2 cellular contexts compared by ENCODE assay signal in the genomic region with DNA sequence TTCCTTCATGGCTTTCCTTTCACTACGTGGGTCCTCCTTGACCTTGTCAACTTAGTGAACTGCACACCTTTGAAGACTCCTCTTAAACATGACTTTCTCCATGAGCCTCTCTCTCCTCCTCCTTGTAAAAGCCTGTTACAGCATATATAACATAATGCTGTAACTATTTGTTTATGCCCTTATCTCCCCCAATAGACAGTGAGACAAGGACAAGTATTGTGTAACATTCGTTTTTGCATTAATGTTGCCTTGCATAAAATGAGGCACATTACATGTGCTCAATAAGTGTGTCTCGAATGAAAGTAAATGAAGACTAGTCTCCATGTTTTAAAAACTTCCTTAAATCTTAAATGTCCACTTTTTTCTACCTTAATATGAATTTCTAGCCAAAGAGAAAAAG.
A peak's percentile ranks its signal among the peaks of the same experiment; 100 is the strongest.
TF ChIP-seq lines count a peak whose summit lies in the region.

No MANE protein-coding gene starts in this region.

TF ChIP-seq in HepG2, 621 proteins besides CTCF, POLR2A, EP300 and RAD21 (continues in another document):
- no peak for TF ChIP-seq FOXA1 (IDR thresholded peaks at IDR 0.05)
- TF ChIP-seq FOXA1 (CRISPR knock-in tag; IDR thresholded peaks at IDR 0.05) = 0 out of 2 replicates have a peak, but pooled peaks have one; percentile 23
- TF ChIP-seq SOX6 (IDR thresholded peaks at IDR 0.05) = no peak
- TF ChIP-seq SOX6 (CRISPR knock-in tag; IDR thresholded peaks at IDR 0.05) = peak; percentile 20; the same call in 1 of the 2 replicates
- no peak for TF ChIP-seq MXI1 (IDR thresholded peaks at IDR 0.05; ENCODE audit: borderline replicate concordance, low read depth, low read length)
- TF ChIP-seq FOXP1 (IDR thresholded peaks at IDR 0.05) = no peak
- TF ChIP-seq FOXP1 (CRISPR knock-in tag; IDR thresholded peaks at IDR 0.05) = peak; percentile 47; the same call in 1 of the 2 replicates
- TF ChIP-seq ZNF841 (CRISPR knock-in tag; IDR thresholded peaks at IDR 0.05; ENCODE audit: borderline replicate concordance) = no peak
- no peak for TF ChIP-seq TCF12 (IDR thresholded peaks at IDR 0.05)
- TF ChIP-seq TCF12 (CRISPR knock-in tag; IDR thresholded peaks at IDR 0.05) = no peak
- no peak for TF ChIP-seq CBX2 (IDR thresholded peaks at IDR 0.05; ENCODE audit: low read depth, low read length)
- TF ChIP-seq CBX2 (CRISPR knock-in tag; IDR thresholded peaks at IDR 0.05; ENCODE audit: low read depth) = no peak
- peak; percentile 89 for TF ChIP-seq CEBPB (IDR thresholded peaks at IDR 0.05; ENCODE audit: borderline replicate concordance, low read depth, low read length)
- no peak for TF ChIP-seq SOX13 (IDR thresholded peaks at IDR 0.05)
- TF ChIP-seq SOX13 (CRISPR knock-in tag; conservative IDR thresholded peaks at IDR 0.05 in 1 of 2, IDR thresholded peaks at IDR 0.05 in 1 of 2) = peak in 1 of 2 experiments; percentile 59; a peak in 1 of 4 replicates
- TF ChIP-seq, protein P1, sequence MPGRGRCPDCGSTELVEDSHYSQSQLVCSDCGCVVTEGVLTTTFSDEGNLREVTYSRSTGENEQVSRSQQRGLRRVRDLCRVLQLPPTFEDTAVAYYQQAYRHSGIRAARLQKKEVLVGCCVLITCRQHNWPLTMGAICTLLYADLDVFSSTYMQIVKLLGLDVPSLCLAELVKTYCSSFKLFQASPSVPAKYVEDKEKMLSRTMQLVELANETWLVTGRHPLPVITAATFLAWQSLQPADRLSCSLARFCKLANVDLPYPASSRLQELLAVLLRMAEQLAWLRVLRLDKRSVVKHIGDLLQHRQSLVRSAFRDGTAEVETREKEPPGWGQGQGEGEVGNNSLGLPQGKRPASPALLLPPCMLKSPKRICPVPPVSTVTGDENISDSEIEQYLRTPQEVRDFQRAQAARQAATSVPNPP (CRISPR knock-in tag; IDR thresholded peaks at IDR 0.05) = no peak
- no peak for TF ChIP-seq KDM3A (CRISPR knock-in tag; IDR thresholded peaks at IDR 0.05; ENCODE audit: low read depth)
- TF ChIP-seq GATAD2A (CRISPR knock-in tag; IDR thresholded peaks at IDR 0.05) = peak; percentile 50; the same call in 1 of the 2 replicates
- TF ChIP-seq, protein P2, sequence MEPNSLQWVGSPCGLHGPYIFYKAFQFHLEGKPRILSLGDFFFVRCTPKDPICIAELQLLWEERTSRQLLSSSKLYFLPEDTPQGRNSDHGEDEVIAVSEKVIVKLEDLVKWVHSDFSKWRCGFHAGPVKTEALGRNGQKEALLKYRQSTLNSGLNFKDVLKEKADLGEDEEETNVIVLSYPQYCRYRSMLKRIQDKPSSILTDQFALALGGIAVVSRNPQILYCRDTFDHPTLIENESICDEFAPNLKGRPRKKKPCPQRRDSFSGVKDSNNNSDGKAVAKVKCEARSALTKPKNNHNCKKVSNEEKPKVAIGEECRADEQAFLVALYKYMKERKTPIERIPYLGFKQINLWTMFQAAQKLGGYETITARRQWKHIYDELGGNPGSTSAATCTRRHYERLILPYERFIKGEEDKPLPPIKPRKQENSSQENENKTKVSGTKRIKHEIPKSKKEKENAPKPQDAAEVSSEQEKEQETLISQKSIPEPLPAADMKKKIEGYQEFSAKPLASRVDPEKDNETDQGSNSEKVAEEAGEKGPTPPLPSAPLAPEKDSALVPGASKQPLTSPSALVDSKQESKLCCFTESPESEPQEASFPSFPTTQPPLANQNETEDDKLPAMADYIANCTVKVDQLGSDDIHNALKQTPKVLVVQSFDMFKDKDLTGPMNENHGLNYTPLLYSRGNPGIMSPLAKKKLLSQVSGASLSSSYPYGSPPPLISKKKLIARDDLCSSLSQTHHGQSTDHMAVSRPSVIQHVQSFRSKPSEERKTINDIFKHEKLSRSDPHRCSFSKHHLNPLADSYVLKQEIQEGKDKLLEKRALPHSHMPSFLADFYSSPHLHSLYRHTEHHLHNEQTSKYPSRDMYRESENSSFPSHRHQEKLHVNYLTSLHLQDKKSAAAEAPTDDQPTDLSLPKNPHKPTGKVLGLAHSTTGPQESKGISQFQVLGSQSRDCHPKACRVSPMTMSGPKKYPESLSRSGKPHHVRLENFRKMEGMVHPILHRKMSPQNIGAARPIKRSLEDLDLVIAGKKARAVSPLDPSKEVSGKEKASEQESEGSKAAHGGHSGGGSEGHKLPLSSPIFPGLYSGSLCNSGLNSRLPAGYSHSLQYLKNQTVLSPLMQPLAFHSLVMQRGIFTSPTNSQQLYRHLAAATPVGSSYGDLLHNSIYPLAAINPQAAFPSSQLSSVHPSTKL (CRISPR knock-in tag; IDR thresholded peaks at IDR 0.05) = peak; percentile 30; the same call in 1 of the 2 replicates
- no peak for TF ChIP-seq ZNF556 (CRISPR knock-in tag; IDR thresholded peaks at IDR 0.05; ENCODE audit: borderline replicate concordance)
- no peak for TF ChIP-seq NFE2 (CRISPR knock-in tag; IDR thresholded peaks at IDR 0.05)
- TF ChIP-seq, protein P3, sequence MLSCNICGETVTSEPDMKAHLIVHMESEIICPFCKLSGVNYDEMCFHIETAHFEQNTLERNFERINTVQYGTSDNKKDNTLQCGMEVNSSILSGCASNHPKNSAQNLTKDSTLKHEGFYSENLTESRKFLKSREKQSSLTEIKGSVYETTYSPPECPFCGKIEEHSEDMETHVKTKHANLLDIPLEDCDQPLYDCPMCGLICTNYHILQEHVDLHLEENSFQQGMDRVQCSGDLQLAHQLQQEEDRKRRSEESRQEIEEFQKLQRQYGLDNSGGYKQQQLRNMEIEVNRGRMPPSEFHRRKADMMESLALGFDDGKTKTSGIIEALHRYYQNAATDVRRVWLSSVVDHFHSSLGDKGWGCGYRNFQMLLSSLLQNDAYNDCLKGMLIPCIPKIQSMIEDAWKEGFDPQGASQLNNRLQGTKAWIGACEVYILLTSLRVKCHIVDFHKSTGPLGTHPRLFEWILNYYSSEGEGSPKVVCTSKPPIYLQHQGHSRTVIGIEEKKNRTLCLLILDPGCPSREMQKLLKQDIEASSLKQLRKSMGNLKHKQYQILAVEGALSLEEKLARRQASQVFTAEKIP (CRISPR knock-in tag; IDR thresholded peaks at IDR 0.05; ENCODE audit: borderline replicate concordance) = no peak
- TF ChIP-seq, protein P4, sequence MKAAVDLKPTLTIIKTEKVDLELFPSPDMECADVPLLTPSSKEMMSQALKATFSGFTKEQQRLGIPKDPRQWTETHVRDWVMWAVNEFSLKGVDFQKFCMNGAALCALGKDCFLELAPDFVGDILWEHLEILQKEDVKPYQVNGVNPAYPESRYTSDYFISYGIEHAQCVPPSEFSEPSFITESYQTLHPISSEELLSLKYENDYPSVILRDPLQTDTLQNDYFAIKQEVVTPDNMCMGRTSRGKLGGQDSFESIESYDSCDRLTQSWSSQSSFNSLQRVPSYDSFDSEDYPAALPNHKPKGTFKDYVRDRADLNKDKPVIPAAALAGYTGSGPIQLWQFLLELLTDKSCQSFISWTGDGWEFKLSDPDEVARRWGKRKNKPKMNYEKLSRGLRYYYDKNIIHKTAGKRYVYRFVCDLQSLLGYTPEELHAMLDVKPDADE (CRISPR knock-in tag; IDR thresholded peaks at IDR 0.05) = no peak
- TF ChIP-seq BCL6 (CRISPR knock-in tag; IDR thresholded peaks at IDR 0.05) = 0 out of 2 replicates have a peak, but pooled peaks have one; percentile 21
- TF ChIP-seq RBM22 (optimal IDR thresholded peaks at IDR 0.05; ENCODE audit: low read length) = no peak
- peak; percentile 81 for TF ChIP-seq CEBPG (CRISPR knock-in tag; IDR thresholded peaks at IDR 0.05)
- no peak for TF ChIP-seq ZNF44 (CRISPR knock-in tag; IDR thresholded peaks at IDR 0.05)
- no peak for TF ChIP-seq ATF7-NPFF (CRISPR knock-in tag; IDR thresholded peaks at IDR 0.05; ENCODE audit: low read depth)
- no peak for TF ChIP-seq ZNF160 (CRISPR knock-in tag; IDR thresholded peaks at IDR 0.05)

TF ChIP-seq in GM23338, 12 proteins besides CTCF, POLR2A, EP300 and RAD21:
- no peak for TF ChIP-seq CREB1 (CRISPR knock-in tag; IDR thresholded peaks at IDR 0.05; ENCODE audit: low read depth)
- TF ChIP-seq, protein P5, sequence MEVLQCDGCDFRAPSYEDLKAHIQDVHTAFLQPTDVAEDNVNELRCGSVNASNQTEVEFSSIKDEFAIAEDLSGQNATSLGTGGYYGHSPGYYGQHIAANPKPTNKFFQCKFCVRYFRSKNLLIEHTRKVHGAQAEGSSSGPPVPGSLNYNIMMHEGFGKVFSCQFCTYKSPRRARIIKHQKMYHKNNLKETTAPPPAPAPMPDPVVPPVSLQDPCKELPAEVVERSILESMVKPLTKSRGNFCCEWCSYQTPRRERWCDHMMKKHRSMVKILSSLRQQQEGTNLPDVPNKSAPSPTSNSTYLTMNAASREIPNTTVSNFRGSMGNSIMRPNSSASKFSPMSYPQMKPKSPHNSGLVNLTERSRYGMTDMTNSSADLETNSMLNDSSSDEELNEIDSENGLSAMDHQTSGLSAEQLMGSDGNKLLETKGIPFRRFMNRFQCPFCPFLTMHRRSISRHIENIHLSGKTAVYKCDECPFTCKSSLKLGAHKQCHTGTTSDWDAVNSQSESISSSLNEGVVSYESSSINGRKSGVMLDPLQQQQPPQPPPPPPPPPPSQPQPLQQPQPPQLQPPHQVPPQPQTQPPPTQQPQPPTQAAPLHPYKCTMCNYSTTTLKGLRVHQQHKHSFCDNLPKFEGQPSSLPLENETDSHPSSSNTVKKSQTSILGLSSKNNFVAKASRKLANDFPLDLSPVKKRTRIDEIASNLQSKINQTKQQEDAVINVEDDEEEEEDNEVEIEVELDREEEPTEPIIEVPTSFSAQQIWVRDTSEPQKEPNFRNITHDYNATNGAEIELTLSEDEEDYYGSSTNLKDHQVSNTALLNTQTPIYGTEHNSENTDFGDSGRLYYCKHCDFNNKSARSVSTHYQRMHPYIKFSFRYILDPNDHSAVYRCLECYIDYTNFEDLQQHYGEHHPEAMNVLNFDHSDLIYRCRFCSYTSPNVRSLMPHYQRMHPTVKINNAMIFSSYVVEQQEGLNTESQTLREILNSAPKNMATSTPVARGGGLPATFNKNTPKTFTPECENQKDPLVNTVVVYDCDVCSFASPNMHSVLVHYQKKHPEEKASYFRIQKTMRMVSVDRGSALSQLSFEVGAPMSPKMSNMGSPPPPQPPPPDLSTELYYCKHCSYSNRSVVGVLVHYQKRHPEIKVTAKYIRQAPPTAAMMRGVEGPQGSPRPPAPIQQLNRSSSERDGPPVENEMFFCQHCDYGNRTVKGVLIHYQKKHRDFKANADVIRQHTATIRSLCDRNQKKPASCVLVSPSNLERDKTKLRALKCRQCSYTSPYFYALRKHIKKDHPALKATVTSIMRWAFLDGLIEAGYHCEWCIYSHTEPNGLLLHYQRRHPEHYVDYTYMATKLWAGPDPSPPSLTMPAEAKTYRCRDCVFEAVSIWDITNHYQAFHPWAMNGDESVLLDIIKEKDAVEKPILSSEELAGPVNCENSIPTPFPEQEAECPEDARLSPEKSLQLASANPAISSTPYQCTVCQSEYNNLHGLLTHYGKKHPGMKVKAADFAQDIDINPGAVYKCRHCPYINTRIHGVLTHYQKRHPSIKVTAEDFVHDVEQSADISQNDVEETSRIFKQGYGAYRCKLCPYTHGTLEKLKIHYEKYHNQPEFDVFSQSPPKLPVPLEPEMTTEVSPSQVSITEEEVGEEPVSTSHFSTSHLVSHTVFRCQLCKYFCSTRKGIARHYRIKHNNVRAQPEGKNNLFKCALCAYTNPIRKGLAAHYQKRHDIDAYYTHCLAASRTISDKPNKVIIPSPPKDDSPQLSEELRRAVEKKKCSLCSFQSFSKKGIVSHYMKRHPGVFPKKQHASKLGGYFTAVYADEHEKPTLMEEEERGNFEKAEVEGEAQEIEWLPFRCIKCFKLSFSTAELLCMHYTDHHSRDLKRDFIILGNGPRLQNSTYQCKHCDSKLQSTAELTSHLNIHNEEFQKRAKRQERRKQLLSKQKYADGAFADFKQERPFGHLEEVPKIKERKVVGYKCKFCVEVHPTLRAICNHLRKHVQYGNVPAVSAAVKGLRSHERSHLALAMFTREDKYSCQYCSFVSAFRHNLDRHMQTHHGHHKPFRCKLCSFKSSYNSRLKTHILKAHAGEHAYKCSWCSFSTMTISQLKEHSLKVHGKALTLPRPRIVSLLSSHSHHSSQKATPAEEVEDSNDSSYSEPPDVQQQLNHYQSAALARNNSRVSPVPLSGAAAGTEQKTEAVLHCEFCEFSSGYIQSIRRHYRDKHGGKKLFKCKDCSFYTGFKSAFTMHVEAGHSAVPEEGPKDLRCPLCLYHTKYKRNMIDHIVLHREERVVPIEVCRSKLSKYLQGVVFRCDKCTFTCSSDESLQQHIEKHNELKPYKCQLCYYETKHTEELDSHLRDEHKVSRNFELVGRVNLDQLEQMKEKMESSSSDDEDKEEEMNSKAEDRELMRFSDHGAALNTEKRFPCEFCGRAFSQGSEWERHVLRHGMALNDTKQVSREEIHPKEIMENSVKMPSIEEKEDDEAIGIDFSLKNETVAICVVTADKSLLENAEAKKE (CRISPR knock-in tag; IDR thresholded peaks at IDR 0.05) = no peak
- no peak for TF ChIP-seq JUNB (IDR thresholded peaks at IDR 0.05; ENCODE audit: unreplicated experiment)
- no peak for TF ChIP-seq POLR2AphosphoS5 (IDR thresholded peaks at IDR 0.05; ENCODE audit: low read depth)
- no peak for TF ChIP-seq EZH2 (IDR thresholded peaks at IDR 0.05; ENCODE audit: low read depth, unreplicated experiment)
- no peak for TF ChIP-seq ZNF114 (CRISPR knock-in tag; IDR thresholded peaks at IDR 0.05)
- no peak for TF ChIP-seq STAT1 (IDR thresholded peaks at IDR 0.05; ENCODE audit: unreplicated experiment)
- TF ChIP-seq NANOG (IDR thresholded peaks at IDR 0.05; ENCODE audit: borderline replicate concordance) = no peak
- TF ChIP-seq, protein P4 (IDR thresholded peaks at IDR 0.05) = no peak
- TF ChIP-seq EZH2phosphoT487 (IDR thresholded peaks at IDR 0.05; ENCODE audit: unreplicated experiment) = no peak
- TF ChIP-seq, protein P6, sequence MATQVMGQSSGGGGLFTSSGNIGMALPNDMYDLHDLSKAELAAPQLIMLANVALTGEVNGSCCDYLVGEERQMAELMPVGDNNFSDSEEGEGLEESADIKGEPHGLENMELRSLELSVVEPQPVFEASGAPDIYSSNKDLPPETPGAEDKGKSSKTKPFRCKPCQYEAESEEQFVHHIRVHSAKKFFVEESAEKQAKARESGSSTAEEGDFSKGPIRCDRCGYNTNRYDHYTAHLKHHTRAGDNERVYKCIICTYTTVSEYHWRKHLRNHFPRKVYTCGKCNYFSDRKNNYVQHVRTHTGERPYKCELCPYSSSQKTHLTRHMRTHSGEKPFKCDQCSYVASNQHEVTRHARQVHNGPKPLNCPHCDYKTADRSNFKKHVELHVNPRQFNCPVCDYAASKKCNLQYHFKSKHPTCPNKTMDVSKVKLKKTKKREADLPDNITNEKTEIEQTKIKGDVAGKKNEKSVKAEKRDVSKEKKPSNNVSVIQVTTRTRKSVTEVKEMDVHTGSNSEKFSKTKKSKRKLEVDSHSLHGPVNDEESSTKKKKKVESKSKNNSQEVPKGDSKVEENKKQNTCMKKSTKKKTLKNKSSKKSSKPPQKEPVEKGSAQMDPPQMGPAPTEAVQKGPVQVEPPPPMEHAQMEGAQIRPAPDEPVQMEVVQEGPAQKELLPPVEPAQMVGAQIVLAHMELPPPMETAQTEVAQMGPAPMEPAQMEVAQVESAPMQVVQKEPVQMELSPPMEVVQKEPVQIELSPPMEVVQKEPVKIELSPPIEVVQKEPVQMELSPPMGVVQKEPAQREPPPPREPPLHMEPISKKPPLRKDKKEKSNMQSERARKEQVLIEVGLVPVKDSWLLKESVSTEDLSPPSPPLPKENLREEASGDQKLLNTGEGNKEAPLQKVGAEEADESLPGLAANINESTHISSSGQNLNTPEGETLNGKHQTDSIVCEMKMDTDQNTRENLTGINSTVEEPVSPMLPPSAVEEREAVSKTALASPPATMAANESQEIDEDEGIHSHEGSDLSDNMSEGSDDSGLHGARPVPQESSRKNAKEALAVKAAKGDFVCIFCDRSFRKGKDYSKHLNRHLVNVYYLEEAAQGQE (IDR thresholded peaks at IDR 0.05; ENCODE audit: unreplicated experiment) = no peak
- no peak for TF ChIP-seq ZNF331 (CRISPR knock-in tag; IDR thresholded peaks at IDR 0.05; ENCODE audit: low read depth)
